ENCODE assay signal across 8 cellular contexts in the genomic region with DNA sequence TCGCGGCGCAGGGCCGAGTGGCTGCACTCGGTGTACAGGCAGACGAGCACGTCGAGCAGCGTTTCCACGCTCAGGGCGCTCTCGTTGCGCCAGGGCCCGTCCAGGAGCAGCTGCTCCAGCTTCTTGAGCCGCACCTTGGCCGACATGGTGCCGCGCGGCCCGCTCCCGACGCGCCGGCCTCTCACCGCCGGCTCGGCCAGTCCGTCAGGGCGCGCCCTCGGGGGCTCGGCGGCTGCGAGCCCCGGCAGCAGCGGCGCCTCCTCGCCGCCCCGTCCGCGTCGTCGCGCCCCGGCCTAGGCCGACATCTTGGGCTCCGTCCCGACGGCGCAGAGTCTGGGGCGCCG. TPM values are rescaled to one million over a fixed set of nuclear protein-coding genes. Genes with fewer than 3 reads are reported as not detected.
A peak's percentile ranks its signal among the peaks of the same experiment; 100 is the strongest.
DNase-seq lines count a peak whose midpoint lies in the region; ATAC-seq and TF ChIP-seq lines count a peak whose summit lies in the region.

No MANE protein-coding gene starts in this region.

- peak overlapping the region; percentile 92 for H3K4me3 Mint-ChIP-seq in dendritic cell treated with granulocyte-macrophage colony-stimulating factor and Interleukin-4, amounts not matched to agents 40 ng/mL and 50 ng/mL, for 4 days
- H3K4me3 Mint-ChIP-seq in activated CD4-positive, alpha-beta memory T cell treated with anti-CD3 and anti-CD28 coated beads for 36 hours = no peak overlapping the region

- in situ Hi-C loops in GM13976 (cut with MboI; ENCODE audit: low sequenced_read_pairs, unreplicated experiment) = no loop called here

- peaks cover 19% of the 10 kb centered on the region for H3K4me1 ChIP-seq in mucosa of descending colon (ENCODE audit: low read depth)

- TF ChIP-seq CTCF in GM13976 (IDR thresholded peaks at IDR 0.05; ENCODE audit: borderline replicate concordance, control extremely low read depth, extremely low read depth, insufficient read depth, missing control alignments) (no peak), mucosa of descending colon (IDR thresholded peaks at IDR 0.05) (no peak)

- POLR2A ChIA-PET in activated CD4-positive, alpha-beta memory T cell treated with anti-CD3 and anti-CD28 coated beads for 36 hours (lab: Charles Lee) = interaction anchor here (0.6 kb wide), 1 partner anchor 14 kb away, joined by 3 read pairs; no protein-coding TSS in a partner anchor

- DNase-seq in GM13976 (ENCODE audit: low spot score) (peak; percentile 59), mucosa of descending colon (peak in 1 of 3 donors; percentile 70), NAMALWA (ENCODE audit: low spot score) (no peak)
- no peak for DNase-seq in activated CD4-positive, alpha-beta memory T cell treated with anti-CD3 and anti-CD28 coated beads for 36 hours

- CTCF ChIA-PET in activated CD4-positive, alpha-beta memory T cell treated with anti-CD3 and anti-CD28 coated beads for 36 hours (lab: Charles Lee) = interaction anchor here (1.0 to 1.1 kb wide), 2 partner anchors 17 to 333 kb away, joined by 3 read pairs; no protein-coding TSS in a partner anchor

- no peaks in the 10 kb centered on the region for H3K9me3 ChIP-seq in mucosa of descending colon

- ATAC-seq in HG03565 (IDR thresholded peaks at IDR 0.05; ENCODE audit: unreplicated experiment) (peak; percentile 20), mucosa of descending colon (peak; percentile 32), GM21737 (IDR thresholded peaks at IDR 0.05; ENCODE audit: unreplicated experiment) (no peak), GM18511 (IDR thresholded peaks at IDR 0.05; ENCODE audit: unreplicated experiment) (no peak)

- no peaks in the 10 kb centered on the region for H3K9me3 Mint-ChIP-seq in dendritic cell treated with granulocyte-macrophage colony-stimulating factor and Interleukin-4, amounts not matched to agents 40 ng/mL and 50 ng/mL, for 4 days
- H3K9me3 Mint-ChIP-seq in activated CD4-positive, alpha-beta memory T cell treated with anti-CD3 and anti-CD28 coated beads for 36 hours = no peaks in the 10 kb centered on the region

- H3K27ac Mint-ChIP-seq in dendritic cell treated with granulocyte-macrophage colony-stimulating factor and Interleukin-4, amounts not matched to agents 40 ng/mL and 50 ng/mL, for 4 days = peak overlapping the region; percentile 75
- H3K27ac Mint-ChIP-seq in activated CD4-positive, alpha-beta memory T cell treated with anti-CD3 and anti-CD28 coated beads for 36 hours = no peak overlapping the region

- peaks cover 13% of the 10 kb centered on the region for H3K36me3 Mint-ChIP-seq in dendritic cell treated with granulocyte-macrophage colony-stimulating factor and Interleukin-4, amounts not matched to agents 40 ng/mL and 50 ng/mL, for 4 days (ENCODE audit: low read depth)
- H3K36me3 Mint-ChIP-seq in activated CD4-positive, alpha-beta memory T cell treated with anti-CD3 and anti-CD28 coated beads for 36 hours = no peaks in the 10 kb centered on the region

- peak overlapping the region; percentile 74 for H3K4me3 ChIP-seq in mucosa of descending colon

- peaks cover 38% of the 10 kb centered on the region for H3K27me3 Mint-ChIP-seq in dendritic cell treated with granulocyte-macrophage colony-stimulating factor and Interleukin-4, amounts not matched to agents 40 ng/mL and 50 ng/mL, for 4 days
- peaks cover 12% of the 10 kb centered on the region for H3K27me3 Mint-ChIP-seq in activated CD4-positive, alpha-beta memory T cell treated with anti-CD3 and anti-CD28 coated beads for 36 hours

- no peaks in the 10 kb centered on the region for H3K36me3 ChIP-seq in mucosa of descending colon (ENCODE audit: low read depth)

- intact Hi-C loops in dendritic cell treated with granulocyte-macrophage colony-stimulating factor and Interleukin-4, amounts not matched to agents 40 ng/mL and 50 ng/mL, for 4 days (cut with micrococcal nuclease) = no loop called here
- intact Hi-C loops in mucosa of descending colon (cut with DNase I, micrococcal nuclease) = no loop called here
- intact Hi-C loops in activated CD4-positive, alpha-beta memory T cell treated with anti-CD3 and anti-CD28 coated beads for 36 hours (cut with micrococcal nuclease) = no loop called here

- peaks cover 51% of the 10 kb centered on the region for H3K4me1 Mint-ChIP-seq in dendritic cell treated with granulocyte-macrophage colony-stimulating factor and Interleukin-4, amounts not matched to agents 40 ng/mL and 50 ng/mL, for 4 days (ENCODE audit: low read depth)
- no peaks in the 10 kb centered on the region for H3K4me1 Mint-ChIP-seq in activated CD4-positive, alpha-beta memory T cell treated with anti-CD3 and anti-CD28 coated beads for 36 hours (ENCODE audit: low read depth)

RNA-seq across cellular contexts. Expression of gene CDC42BPB, which starts 0.3 kb away (rescaled TPM):
- 100 to 1,000 TPM in 1 of 3 donors, 10 to 100 TPM in 2; 77.6 to 106 (median 84.4) TPM for total RNA-seq in mucosa of descending colon
- total RNA-seq in activated CD4-positive, alpha-beta memory T cell treated with anti-CD3 and anti-CD28 coated beads for 36 hours = 1 to 10 TPM; 6.4 to 7.4 TPM

RNA-seq across cellular contexts. Expression of gene LBHD2, which starts 27.0 kb away (rescaled TPM):
- not detected for total RNA-seq in mucosa of descending colon
- total RNA-seq in activated CD4-positive, alpha-beta memory T cell treated with anti-CD3 and anti-CD28 coated beads for 36 hours = not detected

RNA-seq across cellular contexts. Expression of gene EXOC3L4, which starts 37.5 kb away (rescaled TPM):
- total RNA-seq in mucosa of descending colon = 10 to 100 TPM; 16.7 to 29.1 (median 26.1) TPM
- not detected for total RNA-seq in activated CD4-positive, alpha-beta memory T cell treated with anti-CD3 and anti-CD28 coated beads for 36 hours

Comparison
In these comparisons a context has a peak if more than half of its experiments do, and no peak if none do; other contexts are left out.
1. ATAC-seq: peak in HG03565 (single experiment) and mucosa of descending colon (single experiment); none in GM21737 (single experiment) and GM18511 (single experiment).
2. RNA of gene CDC42BPB, which starts 0.3 kb away (total RNA-seq): 77.6 to 106 TPM in mucosa of descending colon; 6.4 to 7.4 TPM in activated CD4-positive, alpha-beta memory T cell treated with anti-CD3 and anti-CD28 coated beads for 36 hours; every median in the first group is over 4 times any median in the second.
3. RNA of gene EXOC3L4, which starts 37.5 kb away (total RNA-seq): 16.7 to 29.1 TPM in mucosa of descending colon; not detected in activated CD4-positive, alpha-beta memory T cell treated with anti-CD3 and anti-CD28 coated beads for 36 hours; every median in the first group is over 10 times any median in the second.